ENCODE assay signal across 8 cellular contexts in genomic region chr15:41284425-41285177, GRCh38. TPM values are rescaled to one million over a fixed set of nuclear protein-coding genes. Genes with fewer than 3 reads are reported as not detected.
DNase-seq lines count a peak whose midpoint lies in the region; ATAC-seq and TF ChIP-seq lines count a peak whose summit lies in the region.

No MANE protein-coding gene starts in this region.

- H3K4me3 Mint-ChIP-seq in CD8-positive, alpha-beta memory T cell: peak overlapping the region; percentile 89 to 100 (median 92)
- H3K4me3 Mint-ChIP-seq in activated T-helper 2 cell treated with anti-CD3 and anti-CD28 coated beads, Interferon-gamma antibody, Interleukin-2, Interleukin-4, amounts not matched to agents 10 μg/mL and 5 μg/mL and 100 μg/mL, durations not matched to agents 14 hours and 24 hours and 36 hours (ENCODE audit: low read depth): peak overlapping the region; percentile 99

- H3K27me3 ChIP-seq in CD8-positive, alpha-beta memory T cell (ENCODE audit: insufficient read depth, low read length, poor library complexity, severe bottlenecking): no peaks in the 10 kb centered on the region
- no peaks in the 10 kb centered on the region for H3K27me3 ChIP-seq in cardiac muscle cell

- H3K36me3 ChIP-seq in CD8-positive, alpha-beta memory T cell (ENCODE audit: insufficient read depth, low read length): peaks cover 28% of the 10 kb centered on the region
- peaks cover 38% of the 10 kb centered on the region for H3K36me3 ChIP-seq in cardiac muscle cell

- peak overlapping the region; percentile 89 to 99 (median 98) for H3K27ac Mint-ChIP-seq in CD8-positive, alpha-beta memory T cell
- H3K27ac Mint-ChIP-seq in activated T-helper 2 cell treated with anti-CD3 and anti-CD28 coated beads, Interferon-gamma antibody, Interleukin-2, Interleukin-4, amounts not matched to agents 10 μg/mL and 5 μg/mL and 100 μg/mL, durations not matched to agents 14 hours and 24 hours and 36 hours: peak overlapping the region; percentile 98

- intact Hi-C loops in activated T-helper 2 cell treated with anti-CD3 and anti-CD28 coated beads, Interferon-gamma antibody, Interleukin-2, Interleukin-4, amounts not matched to agents 10 μg/mL and 5 μg/mL and 100 μg/mL, durations not matched to agents 14 hours and 24 hours and 36 hours (cut with micrococcal nuclease): loop anchor here (2.0 kb wide), 1 partner anchor 168 kb away; the partner anchor contains the start of gene INO80

- no peak for TF ChIP-seq CTCF in cardiac muscle cell (IDR thresholded peaks at IDR 0.05; ENCODE audit: low read depth, low read length)

- CTCF ChIA-PET in CD8-positive, alpha-beta memory T cell (lab: Charles Lee): interaction anchor here (0.9 to 1.5 kb wide), 2 partner anchors 16 to 53 kb away, joined by 3 read pairs; partner anchors contain the start of gene CHP1

- no peak for ATAC-seq in HG03354 (IDR thresholded peaks at IDR 0.05; ENCODE audit: poor library complexity, severe bottlenecking, unreplicated experiment)

- peaks cover 0 to 55% (median 9%) of the 10 kb centered on the region in 3 donors for H3K36me3 Mint-ChIP-seq in CD8-positive, alpha-beta memory T cell
- peaks cover 65% of the 10 kb centered on the region for H3K36me3 Mint-ChIP-seq in activated T-helper 2 cell treated with anti-CD3 and anti-CD28 coated beads, Interferon-gamma antibody, Interleukin-2, Interleukin-4, amounts not matched to agents 10 μg/mL and 5 μg/mL and 100 μg/mL, durations not matched to agents 14 hours and 24 hours and 36 hours (ENCODE audit: low read depth)

- DNase-seq in CD8-positive, alpha-beta memory T cell: peak in 2 of 5 donors; percentile 1 to 16
- DNase-seq in HT1080 (ENCODE audit: low read depth): peak; percentile 6
- no peak for DNase-seq in activated T-helper 2 cell treated with anti-CD3 and anti-CD28 coated beads, Interferon-gamma antibody, Interleukin-2, Interleukin-4, amounts not matched to agents 10 μg/mL and 5 μg/mL and 100 μg/mL, durations not matched to agents 14 hours and 24 hours and 36 hours (ENCODE audit: low spot score)
- peak; percentile 25 to 42 for DNase-seq in cardiac muscle cell (ENCODE audit: low read depth in 1 of 2, low spot score in 1 of 2)
- peak; percentile 28 for DNase-seq in pons (ENCODE audit: low spot score)
- no peak for DNase-seq in NCI-H187 (lab: John Stamatoyannopoulos, UW)
- DNase-seq in HK-2 (ENCODE audit: unreplicated experiment): no peak

- peaks cover 39% of the 10 kb centered on the region for H3K4me1 ChIP-seq in CD8-positive, alpha-beta memory T cell (ENCODE audit: insufficient read depth, low read length)
- peaks cover 8% of the 10 kb centered on the region for H3K4me1 ChIP-seq in cardiac muscle cell (ENCODE audit: low read depth)

- peaks cover 45 to 56% (median 53%) of the 10 kb centered on the region in 3 donors for H3K4me1 Mint-ChIP-seq in CD8-positive, alpha-beta memory T cell
- peaks cover 37% of the 10 kb centered on the region for H3K4me1 Mint-ChIP-seq in activated T-helper 2 cell treated with anti-CD3 and anti-CD28 coated beads, Interferon-gamma antibody, Interleukin-2, Interleukin-4, amounts not matched to agents 10 μg/mL and 5 μg/mL and 100 μg/mL, durations not matched to agents 14 hours and 24 hours and 36 hours (ENCODE audit: low read depth)

- H3K9me3 ChIP-seq in CD8-positive, alpha-beta memory T cell (ENCODE audit: low read length): no peaks in the 10 kb centered on the region
- H3K9me3 ChIP-seq in cardiac muscle cell (ENCODE audit: low read depth): no peaks in the 10 kb centered on the region

- peak overlapping the region; percentile 92 for H3K27ac ChIP-seq in CD8-positive, alpha-beta memory T cell (ENCODE audit: low read depth, low read length)
- H3K27ac ChIP-seq in cardiac muscle cell: peak overlapping the region; percentile 93

- H3K4me3 ChIP-seq in CD8-positive, alpha-beta memory T cell (ENCODE audit: low read length): peak overlapping the region; percentile 80
- peak overlapping the region; percentile 55 for H3K4me3 ChIP-seq in cardiac muscle cell

- POLR2A ChIA-PET in CD8-positive, alpha-beta memory T cell (lab: Charles Lee): interaction anchor here (1.2 to 1.8 kb wide), 4 partner anchors 48 to 168 kb away, joined by 3 to 13 read pairs (median 8); partner anchors contain the start of genes CHP1, EXD1, INO80 and NUSAP1

- H3K27me3 Mint-ChIP-seq in CD8-positive, alpha-beta memory T cell: peaks cover 0 to 5% of the 10 kb centered on the region in 2 donors
- H3K27me3 Mint-ChIP-seq in activated T-helper 2 cell treated with anti-CD3 and anti-CD28 coated beads, Interferon-gamma antibody, Interleukin-2, Interleukin-4, amounts not matched to agents 10 μg/mL and 5 μg/mL and 100 μg/mL, durations not matched to agents 14 hours and 24 hours and 36 hours (ENCODE audit: low read depth): no peaks in the 10 kb centered on the region

- no peaks in the 10 kb centered on the region for H3K9me3 Mint-ChIP-seq in CD8-positive, alpha-beta memory T cell
- H3K9me3 Mint-ChIP-seq in activated T-helper 2 cell treated with anti-CD3 and anti-CD28 coated beads, Interferon-gamma antibody, Interleukin-2, Interleukin-4, amounts not matched to agents 10 μg/mL and 5 μg/mL and 100 μg/mL, durations not matched to agents 14 hours and 24 hours and 36 hours: peaks cover 7% of the 10 kb centered on the region

RNA-seq across cellular contexts. Expression of gene OIP5, which starts 47.8 kb away (rescaled TPM):
- 10 to 100 TPM; 16.2 to 19.0 TPM for total RNA-seq in CD8-positive, alpha-beta memory T cell
- polyA plus RNA-seq in CD8-positive, alpha-beta memory T cell: 0.58 TPM
- total RNA-seq in HT1080 (2014; rRNA removed; shearing (Covaris generic)): 35.8 and 37.5 TPM in 2 replicates
- polyA plus RNA-seq in HT1080 (2015; cell fraction: cytosol; rRNA removed): 29.4 and 32.5 TPM in 2 replicates
- 13.3 and 16.1 TPM in 2 replicates for polyA plus RNA-seq in HT1080 (2015; cell fraction: nucleus; rRNA removed)
- 13.7 and 16.1 TPM in 2 replicates for total RNA-seq in activated T-helper 2 cell treated with anti-CD3 and anti-CD28 coated beads, Interferon-gamma antibody, Interleukin-2, Interleukin-4, amounts not matched to agents 10 μg/mL and 5 μg/mL and 100 μg/mL, durations not matched to agents 14 hours and 24 hours and 36 hours
- total RNA-seq in cardiac muscle cell: 8.0 and 19.8 TPM in 2 replicates
- 8.4 and 30.2 TPM in 2 replicates for polyA plus RNA-seq in cardiac muscle cell

RNA-seq across cellular contexts. Expression of gene NUSAP1, which starts 48.1 kb away (rescaled TPM):
- total RNA-seq in CD8-positive, alpha-beta memory T cell: 100 to 1,000 TPM; 100 to 106 TPM
- 2.7 TPM for polyA plus RNA-seq in CD8-positive, alpha-beta memory T cell
- 84.0 and 134 TPM in 2 replicates for total RNA-seq in HT1080 (2014; rRNA removed; shearing (Covaris generic))
- polyA plus RNA-seq in HT1080 (2015; cell fraction: cytosol; rRNA removed): 81.0 and 96.1 TPM in 2 replicates
- 195 and 198 TPM in 2 replicates for polyA plus RNA-seq in HT1080 (2015; cell fraction: nucleus; rRNA removed)
- total RNA-seq in activated T-helper 2 cell treated with anti-CD3 and anti-CD28 coated beads, Interferon-gamma antibody, Interleukin-2, Interleukin-4, amounts not matched to agents 10 μg/mL and 5 μg/mL and 100 μg/mL, durations not matched to agents 14 hours and 24 hours and 36 hours: 139 and 154 TPM in 2 replicates
- 37.1 and 198 TPM in 2 replicates for total RNA-seq in cardiac muscle cell
- 28.5 and 173 TPM in 2 replicates for polyA plus RNA-seq in cardiac muscle cell

RNA-seq across cellular contexts. Expression of gene CHP1, which starts 53.5 kb away (rescaled TPM):
- 10 to 100 TPM; 41.6 to 42.1 TPM for total RNA-seq in CD8-positive, alpha-beta memory T cell
- polyA plus RNA-seq in CD8-positive, alpha-beta memory T cell: 17.2 TPM
- 62.3 and 69.8 TPM in 2 replicates for total RNA-seq in HT1080 (2014; rRNA removed; shearing (Covaris generic))
- 51.6 and 65.9 TPM in 2 replicates for polyA plus RNA-seq in HT1080 (2015; cell fraction: cytosol; rRNA removed)
- 17.5 and 18.6 TPM in 2 replicates for polyA plus RNA-seq in HT1080 (2015; cell fraction: nucleus; rRNA removed)
- total RNA-seq in activated T-helper 2 cell treated with anti-CD3 and anti-CD28 coated beads, Interferon-gamma antibody, Interleukin-2, Interleukin-4, amounts not matched to agents 10 μg/mL and 5 μg/mL and 100 μg/mL, durations not matched to agents 14 hours and 24 hours and 36 hours: 58.3 and 58.6 TPM in 2 replicates
- 233 and 310 TPM in 2 replicates for total RNA-seq in cardiac muscle cell
- 32.9 and 37.0 TPM in 2 replicates for polyA plus RNA-seq in cardiac muscle cell

RNA-seq across cellular contexts. Expression of gene EXD1, which starts 54.0 kb away (rescaled TPM):
- total RNA-seq in CD8-positive, alpha-beta memory T cell: not detected
- 0.28 TPM for polyA plus RNA-seq in CD8-positive, alpha-beta memory T cell
- total RNA-seq in HT1080 (2014; rRNA removed; shearing (Covaris generic)): not detected in 2 replicates
- 0.45 TPM in 1 of 2 replicates, not detected in the other for polyA plus RNA-seq in HT1080 (2015; cell fraction: cytosol; rRNA removed)
- polyA plus RNA-seq in HT1080 (2015; cell fraction: nucleus; rRNA removed): not detected in 2 replicates
- total RNA-seq in activated T-helper 2 cell treated with anti-CD3 and anti-CD28 coated beads, Interferon-gamma antibody, Interleukin-2, Interleukin-4, amounts not matched to agents 10 μg/mL and 5 μg/mL and 100 μg/mL, durations not matched to agents 14 hours and 24 hours and 36 hours: not detected in 2 replicates
- total RNA-seq in cardiac muscle cell: not detected in 2 replicates
- not detected in 2 replicates for polyA plus RNA-seq in cardiac muscle cell

Comparison
In these comparisons a context has a peak if more than half of its experiments do, and no peak if none do; other contexts are left out.
1. DNase-seq: peak in HT1080 (single experiment), cardiac muscle cell (2 of 2) and pons (single experiment); none in activated T-helper 2 cell treated with anti-CD3 and anti-CD28 coated beads, Interferon-gamma antibody, Interleukin-2, Interleukin-4, amounts not matched to agents 10 μg/mL and 5 μg/mL and 100 μg/mL, durations not matched to agents 14 hours and 24 hours and 36 hours (single experiment), NCI-H187 (0 of 2) and HK-2 (single experiment).